Comparison of ENCODE assay signal across 1 cellular context in genomic region chr11:15888596-15889345, GRCh38.
TF ChIP-seq lines count a peak whose summit lies in the region.

No MANE protein-coding gene starts in this region.

TF ChIP-seq in GM12878, 131 proteins besides CTCF, POLR2A, EP300 and RAD21:
- TF ChIP-seq PRDM15 (CRISPR knock-in tag; IDR thresholded peaks at IDR 0.05) (no peak), REST (IDR thresholded peaks at IDR 0.05; ENCODE audit: low read depth, low read length) (no peak), SUPT20H (IDR thresholded peaks at IDR 0.05; ENCODE audit: borderline replicate concordance, control insufficient read depth, low read depth, low read length) (no peak), CEBPB (IDR thresholded peaks at IDR 0.05; ENCODE audit: borderline replicate concordance in 1 of 2, low read depth in 2 of 2, low read length in 2 of 2) (no peak), IRF5 (IDR thresholded peaks at IDR 0.05; ENCODE audit: borderline replicate concordance) (no peak), MEF2B (IDR thresholded peaks at IDR 0.05; ENCODE audit: partially characterized antibody, poor library complexity, severe bottlenecking) (no peak), CEBPZ (IDR thresholded peaks at IDR 0.05; ENCODE audit: low read depth, low read length) (no peak), GABPA (IDR thresholded peaks at IDR 0.05; ENCODE audit: low read depth) (no peak), POLR2AphosphoS2 (IDR thresholded peaks at IDR 0.05; ENCODE audit: low read depth, low read length) (no peak), IKZF2 (IDR thresholded peaks at IDR 0.05) (no peak), CHD2 (IDR thresholded peaks at IDR 0.05; ENCODE audit: borderline replicate concordance, low read depth, low read length) (no peak), SMAD1 (IDR thresholded peaks at IDR 0.05; ENCODE audit: low read depth, partially characterized antibody) (no peak), BCL3 (IDR thresholded peaks at IDR 0.05; ENCODE audit: borderline replicate concordance, insufficient read depth, low read depth, low read length, poor library complexity, severe bottlenecking) (no peak), STAT1 (conservative IDR thresholded peaks at IDR 0.05) (no peak), MLLT1 (IDR thresholded peaks at IDR 0.05) (no peak), ESRRA (IDR thresholded peaks at IDR 0.05; ENCODE audit: low read length) (no peak), MXI1 (IDR thresholded peaks at IDR 0.05; ENCODE audit: low read depth, low read length) (no peak)
